ENCODE assay signal across 10 cellular contexts in genomic region chr16:27721548-27722265, GRCh38.
DNase-seq lines count a peak whose midpoint lies in the region; ATAC-seq and TF ChIP-seq lines count a peak whose summit lies in the region.
"Had no signal": no experiment of that assay in that cellular context is flagged by ENCODE, and none has a peak within 500 bp of the region (broad histone marks: within the 10 kb centered on the region; RNA-seq: fewer than 3 reads in every experiment).

No MANE protein-coding gene starts in this region.

- H3K23me2 ChIP-seq in H9 (ENCODE audit: insufficient read length, low read depth, low read length, poor library complexity, severe bottlenecking), result no peaks in the 10 kb centered on the region

- peaks cover 35 to 40% of the 10 kb centered on the region in 2 experiments for H3K4me1 Mint-ChIP-seq in H9
- H3K4me1 Mint-ChIP-seq: activated CD8-positive, alpha-beta memory T cell treated with anti-CD3 and anti-CD28 coated beads, Interleukin-2, amount 10 ng/mL, durations not matched to agents 7 days and 5 days; IgD-negative memory B cell had no signal

- no peaks in the 10 kb centered on the region for H3K79me1 ChIP-seq in H9 (ENCODE audit: insufficient read depth, low read depth, low read length, poor library complexity, severe bottlenecking)

- H3K9me3 ChIP-seq in H9 (ENCODE audit: control insufficient read depth, low read depth, low read length) (no peaks in the 10 kb centered on the region), stomach smooth muscle (ENCODE audit: control insufficient read depth in 2 of 2, low read length in 2 of 2) (no peaks in the 10 kb centered on the region)

- H3K14ac ChIP-seq in H9 (ENCODE audit: insufficient read depth, low read length), result no peak overlapping the region

- no peak overlapping the region for H3K4me3 Mint-ChIP-seq in H9
- H3K4me3 Mint-ChIP-seq: activated CD8-positive, alpha-beta memory T cell treated with anti-CD3 and anti-CD28 coated beads, Interleukin-2, amount 10 ng/mL, durations not matched to agents 7 days and 5 days; IgD-negative memory B cell had no signal

- no peaks in the 10 kb centered on the region for H3K79me2 ChIP-seq in H9 (ENCODE audit: insufficient read depth, low read length)

- no peak overlapping the region for H3K56ac ChIP-seq in H9 (ENCODE audit: insufficient read length, low read depth, low read length)

- no peaks in the 10 kb centered on the region for H3K27me3 Mint-ChIP-seq in H9 (ENCODE audit: low read depth)
- H3K27me3 Mint-ChIP-seq: activated CD8-positive, alpha-beta memory T cell treated with anti-CD3 and anti-CD28 coated beads, Interleukin-2, amount 10 ng/mL, durations not matched to agents 7 days and 5 days; IgD-negative memory B cell had no signal

- no peak overlapping the region for H4K5ac ChIP-seq in H9 (ENCODE audit: insufficient read length, low read depth, low read length)

- H3K23ac ChIP-seq in H9 (ENCODE audit: insufficient read length, low read depth, low read length), result no peak overlapping the region

- H3K27me3 ChIP-seq in H9 (ENCODE audit: insufficient read depth, low read length) (no peaks in the 10 kb centered on the region), brain microvascular endothelial cell (replicated peaks) (no peaks in the 10 kb centered on the region), stomach smooth muscle (ENCODE audit: control insufficient read depth in 1 of 2, insufficient read depth in 2 of 2, low read length in 2 of 2) (no peaks in the 10 kb centered on the region)

- no peaks in the 10 kb centered on the region for H4K20me1 ChIP-seq in H9 (ENCODE audit: control insufficient read depth, insufficient read depth, insufficient read length)

- no peak overlapping the region for H3K27ac ChIP-seq in H9 (ENCODE audit: insufficient read length, low read depth, low read length)
- H3K27ac ChIP-seq in brain microvascular endothelial cell, result no peak overlapping the region
- H3K27ac ChIP-seq in stomach smooth muscle (ENCODE audit: low read length), result peak overlapping the region; percentile 77

- no peak overlapping the region for H3T11ph ChIP-seq in H9 (ENCODE audit: low read length)

- H3K9me3 Mint-ChIP-seq in H9, result no peaks in the 10 kb centered on the region; a peak in 2 of 5 replicates
- H3K9me3 Mint-ChIP-seq: IgD-negative memory B cell had no signal

- no CpG with 5 or more reads among the region's 10 CpGs for WGBS in H9 (ENCODE audit: extremely low coverage, insufficient read length, low lambda C conversion rate)

- H3K36me3 ChIP-seq in brain microvascular endothelial cell (replicated peaks) (no peaks in the 10 kb centered on the region), stomach smooth muscle (ENCODE audit: control insufficient read depth in 2 of 2, insufficient read depth in 2 of 2, low read length in 2 of 2) (peaks cover 0 to 6% of the 10 kb centered on the region in 2 donors)

- H3K9ac ChIP-seq in H9 (ENCODE audit: extremely low read depth, insufficient read length, low read length) (no peak overlapping the region), stomach smooth muscle (ENCODE audit: low read length in 2 of 2) (no peak overlapping the region)

- ATAC-seq in GM18519 (IDR thresholded peaks at IDR 0.05; ENCODE audit: low FRiP score, unreplicated experiment) (no peak), HG02642 (IDR thresholded peaks at IDR 0.05; ENCODE audit: poor library complexity, unreplicated experiment) (no peak), GM18520 (IDR thresholded peaks at IDR 0.05; ENCODE audit: unreplicated experiment) (no peak)
- ATAC-seq: activated CD8-positive, alpha-beta memory T cell treated with anti-CD3 and anti-CD28 coated beads, Interleukin-2, amount 10 ng/mL, durations not matched to agents 7 days and 5 days had no signal

- no peak overlapping the region for H2BK5ac ChIP-seq in H9 (ENCODE audit: insufficient read length, low read length)

- no peak overlapping the region for H2AK5ac ChIP-seq in H9 (ENCODE audit: insufficient read length, low read length)

- no peak overlapping the region for H2BK120ac ChIP-seq in H9 (ENCODE audit: low read depth, low read length, poor library complexity, severe bottlenecking)

- H3K4me3 ChIP-seq in brain microvascular endothelial cell (ENCODE audit: low read depth, low read length) (no peak overlapping the region), stomach smooth muscle (ENCODE audit: low read length in 2 of 2) (peak overlapping the region in 1 of 2 donors; percentile 35)

- DNase-seq in H9, result no peak
- DNase-seq in brain microvascular endothelial cell, result peak; percentile 41
- peak; percentile 78 for DNase-seq in islet precursor cell
- DNase-seq in activated T-cell treated with anti-CD3 and anti-CD28 coated beads, Interleukin-2, amount 50 U/mL, for 1 hour, result no peak
- DNase-seq: activated CD8-positive, alpha-beta memory T cell treated with anti-CD3 and anti-CD28 coated beads, Interleukin-2, amount 10 ng/mL, durations not matched to agents 7 days and 5 days had no signal

- H3K27ac Mint-ChIP-seq in H9, result peak overlapping the region in 2 of 3 experiments; percentile 63 to 94; a peak in 3 of 7 replicates
- H3K27ac Mint-ChIP-seq: activated CD8-positive, alpha-beta memory T cell treated with anti-CD3 and anti-CD28 coated beads, Interleukin-2, amount 10 ng/mL, durations not matched to agents 7 days and 5 days; IgD-negative memory B cell had no signal

- no peak overlapping the region for H4K8ac ChIP-seq in H9 (replicated peaks; ENCODE audit: insufficient read length, low read depth, low read length)

- H3K4ac ChIP-seq in H9 (ENCODE audit: low read depth, low read length), result no peak overlapping the region

- H2BK15ac ChIP-seq in H9 (ENCODE audit: low read depth, low read length), result no peak overlapping the region

- no peak overlapping the region for H3K4me2 ChIP-seq in H9 (ENCODE audit: insufficient read depth, insufficient read length, low read length)

- no peak overlapping the region for H4K91ac ChIP-seq in H9 (ENCODE audit: insufficient read length, low read depth, low read length)

- TF ChIP-seq CTCF in H9 (conservative IDR thresholded peaks at IDR 0.05), result no peak
- TF ChIP-seq CTCF in brain microvascular endothelial cell (IDR thresholded peaks at IDR 0.05; ENCODE audit: low read depth, low read length, missing control alignments), result no peak

- no peak overlapping the region for H2BK20ac ChIP-seq in H9 (ENCODE audit: low read depth, low read length, poor library complexity, severe bottlenecking)

- no peak overlapping the region for H2AFZ ChIP-seq in H9 (ENCODE audit: low read length)

- H2BK12ac ChIP-seq in H9 (ENCODE audit: insufficient read length, low read depth, low read length), result no peak overlapping the region

- peaks cover 4 to 15% (median 11%) of the 10 kb centered on the region in 3 experiments; a peak in 5 of 7 replicates for H3K36me3 Mint-ChIP-seq in H9 (ENCODE audit: insufficient read depth in 1 of 3, low read depth in 3 of 3)
- H3K36me3 Mint-ChIP-seq: activated CD8-positive, alpha-beta memory T cell treated with anti-CD3 and anti-CD28 coated beads, Interleukin-2, amount 10 ng/mL, durations not matched to agents 7 days and 5 days had no signal

- H3K4me1 ChIP-seq in H9 (ENCODE audit: insufficient read depth, low read length), result no peaks in the 10 kb centered on the region; the same call in 1 of the 2 replicates
- H3K4me1 ChIP-seq in stomach smooth muscle (ENCODE audit: control insufficient read depth, insufficient read depth, low read length), result peaks cover 25% of the 10 kb centered on the region

- no peak overlapping the region for H3K18ac ChIP-seq in H9 (ENCODE audit: insufficient read length, low read depth, low read length)

- in situ Hi-C loops in brain microvascular endothelial cell (cut with HindIII; ENCODE audit: low pct_ligation_motif_present, low sequenced_read_pairs), result no loop called here

Comparison
In these comparisons a context has a peak if more than half of its experiments do, and no peak if none do; other contexts are left out.
1. DNase-seq: peak in brain microvascular endothelial cell (single experiment) and islet precursor cell (single experiment); none in H9 (single experiment) and activated T-cell treated with anti-CD3 and anti-CD28 coated beads, Interleukin-2, amount 50 U/mL, for 1 hour (single experiment).